ENCODE assay signal across 12 cellular contexts in genomic region chr7:157310676-157311185, GRCh38. TPM values are rescaled to one million over a fixed set of nuclear protein-coding genes. Genes with fewer than 3 reads are reported as not detected.
DNase-seq lines count a peak whose midpoint lies in the region; ATAC-seq and TF ChIP-seq lines count a peak whose summit lies in the region.
"Had no signal": no experiment of that assay in that cellular context is flagged by ENCODE, and none has a peak within 500 bp of the region (broad histone marks: within the 10 kb centered on the region; RNA-seq: fewer than 3 reads in every experiment).

No MANE protein-coding gene starts in this region.

- H3K9ac ChIP-seq in skeletal muscle satellite cell (ENCODE audit: low read depth, low read length): peak overlapping the region; percentile 58

- POLR2A ChIA-PET in activated CD4-positive, alpha-beta memory T cell treated with anti-CD3 and anti-CD28 coated beads for 36 hours (lab: Charles Lee): no interaction called here
- POLR2A ChIA-PET in activated CD4-positive, alpha-beta memory T cell treated with anti-CD3 and anti-CD28 coated beads, Interleukin-2, amount 10 ng/mL, durations not matched to agents 7 days and 5 days (lab: Charles Lee): no interaction called here

- H3K4me1 ChIP-seq in skeletal muscle satellite cell (ENCODE audit: control insufficient read depth, insufficient read depth, low read length): peaks cover 24% of the 10 kb centered on the region
- H3K4me1 ChIP-seq: upper lobe of right lung had no signal

- peak overlapping the region; percentile 69 for H3K27ac Mint-ChIP-seq in activated CD4-positive, alpha-beta memory T cell treated with anti-CD3 and anti-CD28 coated beads for 36 hours
- no peak overlapping the region for H3K27ac Mint-ChIP-seq in activated CD4-positive, alpha-beta memory T cell treated with anti-CD3 and anti-CD28 coated beads, Interleukin-2, amount 10 ng/mL, durations not matched to agents 7 days and 5 days
- no peak overlapping the region for H3K27ac Mint-ChIP-seq in natural killer cell

- H3K4me3 Mint-ChIP-seq in activated CD4-positive, alpha-beta memory T cell treated with anti-CD3 and anti-CD28 coated beads for 36 hours: no peak overlapping the region
- no peak overlapping the region for H3K4me3 Mint-ChIP-seq in activated CD4-positive, alpha-beta memory T cell treated with anti-CD3 and anti-CD28 coated beads, Interleukin-2, amount 10 ng/mL, durations not matched to agents 7 days and 5 days
- no peak overlapping the region for H3K4me3 Mint-ChIP-seq in natural killer cell
- H3K4me3 Mint-ChIP-seq: naive B cell had no signal

- CTCF ChIA-PET in activated CD4-positive, alpha-beta memory T cell treated with anti-CD3 and anti-CD28 coated beads for 36 hours (lab: Charles Lee): no interaction called here
- CTCF ChIA-PET in activated CD4-positive, alpha-beta memory T cell treated with anti-CD3 and anti-CD28 coated beads, Interleukin-2, amount 10 ng/mL, durations not matched to agents 7 days and 5 days (lab: Charles Lee): no interaction called here

- peak overlapping the region; percentile 65 for H3K4me2 ChIP-seq in skeletal muscle satellite cell (ENCODE audit: low read length)

- ATAC-seq in SK-N-SH treated with all-trans-retinoic acid at 6 μM for 48 hours: 0 out of 3 replicates have a peak, but pooled peaks have one; percentile 0
- ATAC-seq in esophagus mucosa: peak; percentile 57
- no peak for ATAC-seq in HG03039 (IDR thresholded peaks at IDR 0.05; ENCODE audit: unreplicated experiment)
- no peak for ATAC-seq in natural killer cell
- ATAC-seq: upper lobe of right lung had no signal

- H3K36me3 ChIP-seq in skeletal muscle satellite cell (ENCODE audit: insufficient read depth, low read length): no peaks in the 10 kb centered on the region
- H3K36me3 ChIP-seq: upper lobe of right lung had no signal

- H3K9me3 Mint-ChIP-seq in activated CD4-positive, alpha-beta memory T cell treated with anti-CD3 and anti-CD28 coated beads for 36 hours: no peaks in the 10 kb centered on the region
- no peaks in the 10 kb centered on the region for H3K9me3 Mint-ChIP-seq in activated CD4-positive, alpha-beta memory T cell treated with anti-CD3 and anti-CD28 coated beads, Interleukin-2, amount 10 ng/mL, durations not matched to agents 7 days and 5 days
- no peaks in the 10 kb centered on the region for H3K9me3 Mint-ChIP-seq in natural killer cell
- H3K9me3 Mint-ChIP-seq: naive B cell had no signal

- no peaks in the 10 kb centered on the region for H3K27me3 Mint-ChIP-seq in activated CD4-positive, alpha-beta memory T cell treated with anti-CD3 and anti-CD28 coated beads for 36 hours
- H3K27me3 Mint-ChIP-seq in activated CD4-positive, alpha-beta memory T cell treated with anti-CD3 and anti-CD28 coated beads, Interleukin-2, amount 10 ng/mL, durations not matched to agents 7 days and 5 days: peaks cover 2% of the 10 kb centered on the region
- no peaks in the 10 kb centered on the region for H3K27me3 Mint-ChIP-seq in natural killer cell (ENCODE audit: low read depth in 2 of 2)
- H3K27me3 Mint-ChIP-seq: naive B cell had no signal

- no peak overlapping the region for H3K4me3 ChIP-seq in skeletal muscle satellite cell (ENCODE audit: low read length)
- H3K4me3 ChIP-seq: upper lobe of right lung had no signal

- H3K27me3 ChIP-seq in skeletal muscle satellite cell (ENCODE audit: control insufficient read depth, insufficient read depth, low read length): no peaks in the 10 kb centered on the region
- H3K27me3 ChIP-seq: upper lobe of right lung had no signal

- no peaks in the 10 kb centered on the region for H3K9me3 ChIP-seq in skeletal muscle satellite cell (replicated peaks; ENCODE audit: low read length)
- H3K9me3 ChIP-seq: upper lobe of right lung had no signal

- intact Hi-C loops in activated CD4-positive, alpha-beta memory T cell treated with anti-CD3 and anti-CD28 coated beads for 36 hours (cut with micrococcal nuclease): no loop called here
- intact Hi-C loops in natural killer cell (cut with micrococcal nuclease): no loop called here

- no peak for DNase-seq in activated CD4-positive, alpha-beta memory T cell treated with anti-CD3 and anti-CD28 coated beads for 36 hours
- no peak for DNase-seq in activated CD4-positive, alpha-beta memory T cell treated with anti-CD3 and anti-CD28 coated beads, Interleukin-2, amount 10 ng/mL, durations not matched to agents 7 days and 5 days
- DNase-seq in natural killer cell (no peak), NCI-H226 (no peak)
- DNase-seq: DMS79, naive B cell, NCI-H446, upper lobe of right lung had no signal

- no peak for TF ChIP-seq CTCF in natural killer cell (IDR thresholded peaks at IDR 0.05)

- H3K4me1 Mint-ChIP-seq in activated CD4-positive, alpha-beta memory T cell treated with anti-CD3 and anti-CD28 coated beads for 36 hours (ENCODE audit: low read depth): peaks cover 18% of the 10 kb centered on the region
- peaks cover 36% of the 10 kb centered on the region for H3K4me1 Mint-ChIP-seq in activated CD4-positive, alpha-beta memory T cell treated with anti-CD3 and anti-CD28 coated beads, Interleukin-2, amount 10 ng/mL, durations not matched to agents 7 days and 5 days
- H3K4me1 Mint-ChIP-seq in natural killer cell: peaks cover 19 to 20% of the 10 kb centered on the region in 2 donors

- no peaks in the 10 kb centered on the region for H3K36me3 Mint-ChIP-seq in activated CD4-positive, alpha-beta memory T cell treated with anti-CD3 and anti-CD28 coated beads for 36 hours
- H3K36me3 Mint-ChIP-seq in activated CD4-positive, alpha-beta memory T cell treated with anti-CD3 and anti-CD28 coated beads, Interleukin-2, amount 10 ng/mL, durations not matched to agents 7 days and 5 days (ENCODE audit: low read depth): no peaks in the 10 kb centered on the region
- no peaks in the 10 kb centered on the region for H3K36me3 Mint-ChIP-seq in natural killer cell
- H3K36me3 Mint-ChIP-seq: naive B cell had no signal

TF ChIP-seq in SK-N-SH treated with all-trans-retinoic acid at 6 μM for 48 hours, 23 proteins besides CTCF, POLR2A, EP300 and RAD21:
- TF ChIP-seq TCF4 (CRISPR knock-in tag; IDR thresholded peaks at IDR 0.05; ENCODE audit: borderline replicate concordance) (no peak), POU6F1 (CRISPR knock-in tag; IDR thresholded peaks at IDR 0.05; ENCODE audit: borderline replicate concordance, low read depth) (peak; percentile 87; the same call in 1 of the 2 replicates), RARB (CRISPR knock-in tag; IDR thresholded peaks at IDR 0.05) (0 out of 2 replicates have a peak, but pooled peaks have one; percentile 22), OSR1 (CRISPR knock-in tag; IDR thresholded peaks at IDR 0.05) (peak; percentile 98), PPARA (CRISPR knock-in tag; IDR thresholded peaks at IDR 0.05; ENCODE audit: borderline replicate concordance) (no peak), SNAI2 (CRISPR knock-in tag; IDR thresholded peaks at IDR 0.05) (peak; percentile 79; the same call in 1 of the 2 replicates), ZFP3 (CRISPR knock-in tag; IDR thresholded peaks at IDR 0.05) (peak; percentile 83), PATZ1 (CRISPR knock-in tag; IDR thresholded peaks at IDR 0.05; ENCODE audit: borderline replicate concordance) (peak; percentile 35; the same call in 1 of the 2 replicates), ARNTL (CRISPR knock-in tag; IDR thresholded peaks at IDR 0.05; ENCODE audit: borderline replicate concordance, low read depth) (no peak), CSDC2 (CRISPR knock-in tag; IDR thresholded peaks at IDR 0.05) (peak; percentile 99), ZNF70 (CRISPR knock-in tag; IDR thresholded peaks at IDR 0.05) (no peak), ISL1 (CRISPR knock-in tag; IDR thresholded peaks at IDR 0.05) (peak; percentile 72)

RNA-seq across cellular contexts. Expression of gene DNAJB6, which starts 26.1 kb away (rescaled TPM):
- 10 to 100 TPM; 90.7 to 97.2 TPM for total RNA-seq in activated CD4-positive, alpha-beta memory T cell treated with anti-CD3 and anti-CD28 coated beads for 36 hours
- 10 to 100 TPM; 85.9 to 97.1 TPM for total RNA-seq in activated CD4-positive, alpha-beta memory T cell treated with anti-CD3 and anti-CD28 coated beads, Interleukin-2, amount 10 ng/mL, durations not matched to agents 7 days and 5 days
- 145 TPM for total RNA-seq in esophagus mucosa
- 52.2 and 65.4 TPM in 2 replicates for total RNA-seq in skeletal muscle satellite cell (2012; rRNA removed)
- total RNA-seq in natural killer cell: 100 to 1,000 TPM; 309 to 343 (median 340) TPM

Comparison
In these comparisons a context has a peak if more than half of its experiments do, and no peak if none do; other contexts are left out.
1. ATAC-seq: peak in SK-N-SH treated with all-trans-retinoic acid at 6 μM for 48 hours (single experiment) and esophagus mucosa (single experiment); none in HG03039 (single experiment) and natural killer cell (0 of 3).